In the genomic region with DNA sequence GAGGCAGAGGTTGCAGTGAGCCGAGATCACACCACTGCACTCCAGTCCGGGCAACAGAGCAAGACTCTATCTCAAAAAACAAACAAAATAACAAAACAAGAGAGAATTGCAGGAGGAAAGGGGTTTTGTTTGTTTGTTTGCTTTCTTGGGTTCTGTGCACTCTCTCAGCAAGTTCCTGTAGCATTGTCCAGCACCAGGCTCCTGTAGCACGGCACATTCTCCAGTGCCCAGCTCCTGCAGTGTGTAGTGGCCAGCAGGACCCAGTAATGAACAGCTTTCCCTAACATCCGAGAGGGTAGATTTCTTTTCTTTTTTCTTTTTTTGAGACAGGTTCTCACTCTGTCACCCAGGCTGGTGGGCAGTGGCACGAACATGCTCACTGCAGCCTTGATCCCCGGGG, we compare ENCODE assay signal across 3 cellular contexts.
TF ChIP-seq lines count a peak whose summit lies in the region.

No MANE protein-coding gene starts in this region.

TF ChIP-seq in A549, 52 proteins besides CTCF, POLR2A, EP300 and RAD21:
- TF ChIP-seq, protein P1, sequence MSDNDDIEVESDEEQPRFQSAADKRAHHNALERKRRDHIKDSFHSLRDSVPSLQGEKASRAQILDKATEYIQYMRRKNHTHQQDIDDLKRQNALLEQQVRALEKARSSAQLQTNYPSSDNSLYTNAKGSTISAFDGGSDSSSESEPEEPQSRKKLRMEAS (IDR thresholded peaks at IDR 0.05), result no peak
- no peak for TF ChIP-seq CHD2 (IDR thresholded peaks at IDR 0.05; ENCODE audit: low read length, partially characterized antibody)
TF ChIP-seq in A549: peak in this region for 0.

TF ChIP-seq in K562, 482 proteins besides CTCF, POLR2A, EP300 and RAD21 (continues in another document):
- no peak for TF ChIP-seq ZNF431 (CRISPR knock-in tag; IDR thresholded peaks at IDR 0.05)
- TF ChIP-seq KDM1A (IDR thresholded peaks at IDR 0.05), result no peak
- TF ChIP-seq NBN (IDR thresholded peaks at IDR 0.05; ENCODE audit: low read depth), result no peak
- no peak for TF ChIP-seq TRIM28 (IDR thresholded peaks at IDR 0.05)
- no peak for TF ChIP-seq HDAC8 (tag; IDR thresholded peaks at IDR 0.05)
- no peak for TF ChIP-seq ZNF583 (CRISPR knock-in tag; IDR thresholded peaks at IDR 0.05)
- no peak for TF ChIP-seq CSDE1 (IDR thresholded peaks at IDR 0.05)
- TF ChIP-seq, protein P2, sequence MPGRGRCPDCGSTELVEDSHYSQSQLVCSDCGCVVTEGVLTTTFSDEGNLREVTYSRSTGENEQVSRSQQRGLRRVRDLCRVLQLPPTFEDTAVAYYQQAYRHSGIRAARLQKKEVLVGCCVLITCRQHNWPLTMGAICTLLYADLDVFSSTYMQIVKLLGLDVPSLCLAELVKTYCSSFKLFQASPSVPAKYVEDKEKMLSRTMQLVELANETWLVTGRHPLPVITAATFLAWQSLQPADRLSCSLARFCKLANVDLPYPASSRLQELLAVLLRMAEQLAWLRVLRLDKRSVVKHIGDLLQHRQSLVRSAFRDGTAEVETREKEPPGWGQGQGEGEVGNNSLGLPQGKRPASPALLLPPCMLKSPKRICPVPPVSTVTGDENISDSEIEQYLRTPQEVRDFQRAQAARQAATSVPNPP (IDR thresholded peaks at IDR 0.05; ENCODE audit: borderline replicate concordance, insufficient read depth, insufficient read length), result no peak
- TF ChIP-seq, protein P3, sequence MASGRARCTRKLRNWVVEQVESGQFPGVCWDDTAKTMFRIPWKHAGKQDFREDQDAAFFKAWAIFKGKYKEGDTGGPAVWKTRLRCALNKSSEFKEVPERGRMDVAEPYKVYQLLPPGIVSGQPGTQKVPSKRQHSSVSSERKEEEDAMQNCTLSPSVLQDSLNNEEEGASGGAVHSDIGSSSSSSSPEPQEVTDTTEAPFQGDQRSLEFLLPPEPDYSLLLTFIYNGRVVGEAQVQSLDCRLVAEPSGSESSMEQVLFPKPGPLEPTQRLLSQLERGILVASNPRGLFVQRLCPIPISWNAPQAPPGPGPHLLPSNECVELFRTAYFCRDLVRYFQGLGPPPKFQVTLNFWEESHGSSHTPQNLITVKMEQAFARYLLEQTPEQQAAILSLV (tag; IDR thresholded peaks at IDR 0.05), result no peak
- no peak for TF ChIP-seq BRCA1 (IDR thresholded peaks at IDR 0.05)
- TF ChIP-seq BRCA1 (CRISPR knock-in tag; IDR thresholded peaks at IDR 0.05), result no peak
- TF ChIP-seq BRD9 (IDR thresholded peaks at IDR 0.05; ENCODE audit: low read depth, partially characterized antibody), result no peak
- no peak for TF ChIP-seq SIRT6 (IDR thresholded peaks at IDR 0.05; ENCODE audit: low read depth, low read length)
- TF ChIP-seq ZNF217 (CRISPR knock-in tag; IDR thresholded peaks at IDR 0.05), result no peak
- TF ChIP-seq STAT5B (CRISPR knock-in tag; IDR thresholded peaks at IDR 0.05), result no peak
- TF ChIP-seq, protein P4, sequence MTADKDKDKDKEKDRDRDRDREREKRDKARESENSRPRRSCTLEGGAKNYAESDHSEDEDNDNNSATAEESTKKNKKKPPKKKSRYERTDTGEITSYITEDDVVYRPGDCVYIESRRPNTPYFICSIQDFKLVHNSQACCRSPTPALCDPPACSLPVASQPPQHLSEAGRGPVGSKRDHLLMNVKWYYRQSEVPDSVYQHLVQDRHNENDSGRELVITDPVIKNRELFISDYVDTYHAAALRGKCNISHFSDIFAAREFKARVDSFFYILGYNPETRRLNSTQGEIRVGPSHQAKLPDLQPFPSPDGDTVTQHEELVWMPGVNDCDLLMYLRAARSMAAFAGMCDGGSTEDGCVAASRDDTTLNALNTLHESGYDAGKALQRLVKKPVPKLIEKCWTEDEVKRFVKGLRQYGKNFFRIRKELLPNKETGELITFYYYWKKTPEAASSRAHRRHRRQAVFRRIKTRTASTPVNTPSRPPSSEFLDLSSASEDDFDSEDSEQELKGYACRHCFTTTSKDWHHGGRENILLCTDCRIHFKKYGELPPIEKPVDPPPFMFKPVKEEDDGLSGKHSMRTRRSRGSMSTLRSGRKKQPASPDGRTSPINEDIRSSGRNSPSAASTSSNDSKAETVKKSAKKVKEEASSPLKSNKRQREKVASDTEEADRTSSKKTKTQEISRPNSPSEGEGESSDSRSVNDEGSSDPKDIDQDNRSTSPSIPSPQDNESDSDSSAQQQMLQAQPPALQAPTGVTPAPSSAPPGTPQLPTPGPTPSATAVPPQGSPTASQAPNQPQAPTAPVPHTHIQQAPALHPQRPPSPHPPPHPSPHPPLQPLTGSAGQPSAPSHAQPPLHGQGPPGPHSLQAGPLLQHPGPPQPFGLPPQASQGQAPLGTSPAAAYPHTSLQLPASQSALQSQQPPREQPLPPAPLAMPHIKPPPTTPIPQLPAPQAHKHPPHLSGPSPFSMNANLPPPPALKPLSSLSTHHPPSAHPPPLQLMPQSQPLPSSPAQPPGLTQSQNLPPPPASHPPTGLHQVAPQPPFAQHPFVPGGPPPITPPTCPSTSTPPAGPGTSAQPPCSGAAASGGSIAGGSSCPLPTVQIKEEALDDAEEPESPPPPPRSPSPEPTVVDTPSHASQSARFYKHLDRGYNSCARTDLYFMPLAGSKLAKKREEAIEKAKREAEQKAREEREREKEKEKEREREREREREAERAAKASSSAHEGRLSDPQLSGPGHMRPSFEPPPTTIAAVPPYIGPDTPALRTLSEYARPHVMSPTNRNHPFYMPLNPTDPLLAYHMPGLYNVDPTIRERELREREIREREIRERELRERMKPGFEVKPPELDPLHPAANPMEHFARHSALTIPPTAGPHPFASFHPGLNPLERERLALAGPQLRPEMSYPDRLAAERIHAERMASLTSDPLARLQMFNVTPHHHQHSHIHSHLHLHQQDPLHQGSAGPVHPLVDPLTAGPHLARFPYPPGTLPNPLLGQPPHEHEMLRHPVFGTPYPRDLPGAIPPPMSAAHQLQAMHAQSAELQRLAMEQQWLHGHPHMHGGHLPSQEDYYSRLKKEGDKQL (CRISPR knock-in tag; IDR thresholded peaks at IDR 0.05; ENCODE audit: borderline replicate concordance), result no peak
- TF ChIP-seq U2AF1 (optimal IDR thresholded peaks at IDR 0.05; ENCODE audit: low read depth, low read length), result no peak
- no peak for TF ChIP-seq JUNB (CRISPR knock-in tag; conservative IDR thresholded peaks at IDR 0.05)
- TF ChIP-seq HDAC3 (IDR thresholded peaks at IDR 0.05; ENCODE audit: borderline replicate concordance, partially characterized antibody), result no peak
- TF ChIP-seq, protein P5, sequence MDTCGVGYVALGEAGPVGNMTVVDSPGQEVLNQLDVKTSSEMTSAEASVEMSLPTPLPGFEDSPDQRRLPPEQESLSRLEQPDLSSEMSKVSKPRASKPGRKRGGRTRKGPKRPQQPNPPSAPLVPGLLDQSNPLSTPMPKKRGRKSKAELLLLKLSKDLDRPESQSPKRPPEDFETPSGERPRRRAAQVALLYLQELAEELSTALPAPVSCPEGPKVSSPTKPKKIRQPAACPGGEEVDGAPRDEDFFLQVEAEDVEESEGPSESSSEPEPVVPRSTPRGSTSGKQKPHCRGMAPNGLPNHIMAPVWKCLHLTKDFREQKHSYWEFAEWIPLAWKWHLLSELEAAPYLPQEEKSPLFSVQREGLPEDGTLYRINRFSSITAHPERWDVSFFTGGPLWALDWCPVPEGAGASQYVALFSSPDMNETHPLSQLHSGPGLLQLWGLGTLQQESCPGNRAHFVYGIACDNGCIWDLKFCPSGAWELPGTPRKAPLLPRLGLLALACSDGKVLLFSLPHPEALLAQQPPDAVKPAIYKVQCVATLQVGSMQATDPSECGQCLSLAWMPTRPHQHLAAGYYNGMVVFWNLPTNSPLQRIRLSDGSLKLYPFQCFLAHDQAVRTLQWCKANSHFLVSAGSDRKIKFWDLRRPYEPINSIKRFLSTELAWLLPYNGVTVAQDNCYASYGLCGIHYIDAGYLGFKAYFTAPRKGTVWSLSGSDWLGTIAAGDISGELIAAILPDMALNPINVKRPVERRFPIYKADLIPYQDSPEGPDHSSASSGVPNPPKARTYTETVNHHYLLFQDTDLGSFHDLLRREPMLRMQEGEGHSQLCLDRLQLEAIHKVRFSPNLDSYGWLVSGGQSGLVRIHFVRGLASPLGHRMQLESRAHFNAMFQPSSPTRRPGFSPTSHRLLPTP (IDR thresholded peaks at IDR 0.05; ENCODE audit: borderline replicate concordance, extremely low read depth, insufficient read length), result no peak

TF ChIP-seq in HepG2, 621 proteins besides CTCF, POLR2A, EP300 and RAD21:
- TF ChIP-seq, protein P6, sequence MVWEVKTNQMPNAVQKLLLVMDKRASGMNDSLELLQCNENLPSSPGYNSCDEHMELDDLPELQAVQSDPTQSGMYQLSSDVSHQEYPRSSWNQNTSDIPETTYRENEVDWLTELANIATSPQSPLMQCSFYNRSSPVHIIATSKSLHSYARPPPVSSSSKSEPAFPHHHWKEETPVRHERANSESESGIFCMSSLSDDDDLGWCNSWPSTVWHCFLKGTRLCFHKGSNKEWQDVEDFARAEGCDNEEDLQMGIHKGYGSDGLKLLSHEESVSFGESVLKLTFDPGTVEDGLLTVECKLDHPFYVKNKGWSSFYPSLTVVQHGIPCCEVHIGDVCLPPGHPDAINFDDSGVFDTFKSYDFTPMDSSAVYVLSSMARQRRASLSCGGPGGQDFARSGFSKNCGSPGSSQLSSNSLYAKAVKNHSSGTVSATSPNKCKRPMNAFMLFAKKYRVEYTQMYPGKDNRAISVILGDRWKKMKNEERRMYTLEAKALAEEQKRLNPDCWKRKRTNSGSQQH (CRISPR knock-in tag; IDR thresholded peaks at IDR 0.05; ENCODE audit: low read depth), result no peak
- TF ChIP-seq MEIS2 (CRISPR knock-in tag; IDR thresholded peaks at IDR 0.05) (no peak), NFYB (CRISPR knock-in tag; IDR thresholded peaks at IDR 0.05) (no peak), ZNF780A (CRISPR knock-in tag; IDR thresholded peaks at IDR 0.05) (no peak), SRY (CRISPR knock-in tag; IDR thresholded peaks at IDR 0.05) (no peak), HOXD1 (CRISPR knock-in tag; IDR thresholded peaks at IDR 0.05) (no peak), TARDBP (CRISPR knock-in tag; IDR thresholded peaks at IDR 0.05) (no peak)
- TF ChIP-seq, protein P7, sequence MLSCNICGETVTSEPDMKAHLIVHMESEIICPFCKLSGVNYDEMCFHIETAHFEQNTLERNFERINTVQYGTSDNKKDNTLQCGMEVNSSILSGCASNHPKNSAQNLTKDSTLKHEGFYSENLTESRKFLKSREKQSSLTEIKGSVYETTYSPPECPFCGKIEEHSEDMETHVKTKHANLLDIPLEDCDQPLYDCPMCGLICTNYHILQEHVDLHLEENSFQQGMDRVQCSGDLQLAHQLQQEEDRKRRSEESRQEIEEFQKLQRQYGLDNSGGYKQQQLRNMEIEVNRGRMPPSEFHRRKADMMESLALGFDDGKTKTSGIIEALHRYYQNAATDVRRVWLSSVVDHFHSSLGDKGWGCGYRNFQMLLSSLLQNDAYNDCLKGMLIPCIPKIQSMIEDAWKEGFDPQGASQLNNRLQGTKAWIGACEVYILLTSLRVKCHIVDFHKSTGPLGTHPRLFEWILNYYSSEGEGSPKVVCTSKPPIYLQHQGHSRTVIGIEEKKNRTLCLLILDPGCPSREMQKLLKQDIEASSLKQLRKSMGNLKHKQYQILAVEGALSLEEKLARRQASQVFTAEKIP (CRISPR knock-in tag; IDR thresholded peaks at IDR 0.05; ENCODE audit: borderline replicate concordance), result no peak
- TF ChIP-seq, protein P8, sequence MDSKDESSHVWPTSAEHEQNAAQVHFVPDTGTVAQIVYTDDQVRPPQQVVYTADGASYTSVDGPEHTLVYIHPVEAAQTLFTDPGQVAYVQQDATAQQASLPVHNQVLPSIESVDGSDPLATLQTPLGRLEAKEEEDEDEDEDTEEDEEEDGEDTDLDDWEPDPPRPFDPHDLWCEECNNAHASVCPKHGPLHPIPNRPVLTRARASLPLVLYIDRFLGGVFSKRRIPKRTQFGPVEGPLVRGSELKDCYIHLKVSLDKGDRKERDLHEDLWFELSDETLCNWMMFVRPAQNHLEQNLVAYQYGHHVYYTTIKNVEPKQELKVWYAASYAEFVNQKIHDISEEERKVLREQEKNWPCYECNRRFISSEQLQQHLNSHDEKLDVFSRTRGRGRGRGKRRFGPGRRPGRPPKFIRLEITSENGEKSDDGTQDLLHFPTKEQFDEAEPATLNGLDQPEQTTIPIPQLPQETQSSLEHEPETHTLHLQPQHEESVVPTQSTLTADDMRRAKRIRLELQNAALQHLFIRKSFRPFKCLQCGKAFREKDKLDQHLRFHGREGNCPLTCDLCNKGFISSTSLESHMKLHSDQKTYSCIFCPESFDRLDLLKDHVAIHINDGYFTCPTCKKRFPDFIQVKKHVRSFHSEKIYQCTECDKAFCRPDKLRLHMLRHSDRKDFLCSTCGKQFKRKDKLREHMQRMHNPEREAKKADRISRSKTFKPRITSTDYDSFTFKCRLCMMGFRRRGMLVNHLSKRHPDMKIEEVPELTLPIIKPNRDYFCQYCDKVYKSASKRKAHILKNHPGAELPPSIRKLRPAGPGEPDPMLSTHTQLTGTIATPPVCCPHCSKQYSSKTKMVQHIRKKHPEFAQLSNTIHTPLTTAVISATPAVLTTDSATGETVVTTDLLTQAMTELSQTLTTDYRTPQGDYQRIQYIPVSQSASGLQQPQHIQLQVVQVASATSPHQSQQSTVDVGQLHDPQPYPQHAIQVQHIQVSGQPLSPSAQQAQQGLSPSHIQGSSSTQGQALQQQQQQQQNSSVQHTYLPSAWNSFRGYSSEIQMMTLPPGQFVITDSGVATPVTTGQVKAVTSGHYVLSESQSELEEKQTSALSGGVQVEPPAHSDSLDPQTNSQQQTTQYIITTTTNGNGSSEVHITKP (CRISPR knock-in tag; IDR thresholded peaks at IDR 0.05; ENCODE audit: low read depth), result no peak
- TF ChIP-seq, protein P9, sequence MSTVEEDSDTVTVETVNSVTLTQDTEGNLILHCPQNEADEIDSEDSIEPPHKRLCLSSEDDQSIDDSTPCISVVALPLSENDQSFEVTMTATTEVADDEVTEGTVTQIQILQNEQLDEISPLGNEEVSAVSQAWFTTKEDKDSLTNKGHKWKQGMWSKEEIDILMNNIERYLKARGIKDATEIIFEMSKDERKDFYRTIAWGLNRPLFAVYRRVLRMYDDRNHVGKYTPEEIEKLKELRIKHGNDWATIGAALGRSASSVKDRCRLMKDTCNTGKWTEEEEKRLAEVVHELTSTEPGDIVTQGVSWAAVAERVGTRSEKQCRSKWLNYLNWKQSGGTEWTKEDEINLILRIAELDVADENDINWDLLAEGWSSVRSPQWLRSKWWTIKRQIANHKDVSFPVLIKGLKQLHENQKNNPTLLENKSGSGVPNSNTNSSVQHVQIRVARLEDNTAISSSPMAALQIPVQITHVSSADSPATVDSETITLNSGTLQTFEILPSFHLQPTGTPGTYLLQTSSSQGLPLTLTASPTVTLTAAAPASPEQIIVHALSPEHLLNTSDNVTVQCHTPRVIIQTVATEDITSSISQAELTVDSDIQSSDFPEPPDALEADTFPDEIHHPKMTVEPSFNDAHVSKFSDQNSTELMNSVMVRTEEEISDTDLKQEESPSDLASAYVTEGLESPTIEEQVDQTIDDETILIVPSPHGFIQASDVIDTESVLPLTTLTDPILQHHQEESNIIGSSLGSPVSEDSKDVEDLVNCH (CRISPR knock-in tag; IDR thresholded peaks at IDR 0.05), result no peak
- TF ChIP-seq, protein P1 (IDR thresholded peaks at IDR 0.05), result no peak
